In genomic region chr12:45216297-45216982, GRCh38 we compare ENCODE assay signal across 8 cellular contexts. TPM values are rescaled to one million over a fixed set of nuclear protein-coding genes. Genes with fewer than 3 reads are reported as not detected.
DNase-seq lines count a peak whose midpoint lies in the region; ATAC-seq, FAIRE-seq and TF ChIP-seq lines count a peak whose summit lies in the region.

No MANE protein-coding gene starts in this region.

- peak overlapping the region; percentile 91 for H3K9ac ChIP-seq in iPS-20b (ENCODE audit: low read depth, low read length)

- ATAC-seq in CD8-positive, alpha-beta T cell: peak; percentile 34
- ATAC-seq in GM19395 (IDR thresholded peaks at IDR 0.05; ENCODE audit: unreplicated experiment): peak; percentile 43
- ATAC-seq in HG03521 (IDR thresholded peaks at IDR 0.05; ENCODE audit: unreplicated experiment): peak; percentile 31

- no peak for FAIRE-seq in small intestine (lab: Jason Lieb, UNC)

- H3K4me3 Mint-ChIP-seq in CD8-positive, alpha-beta T cell: peak overlapping the region; percentile 94
- peak overlapping the region; percentile 96 for H3K4me3 Mint-ChIP-seq in T-helper 1 cell treated with Interleukin-12 subunit alpha and Interleukin-12 subunit beta and Interleukin-4 antibody, amounts not matched to agents 30 μg/mL and 1 μg/mL, for 36 hours

- peaks cover 50% of the 10 kb centered on the region for H3K4me1 Mint-ChIP-seq in CD8-positive, alpha-beta T cell (ENCODE audit: low read depth)
- H3K4me1 Mint-ChIP-seq in T-helper 1 cell treated with Interleukin-12 subunit alpha and Interleukin-12 subunit beta and Interleukin-4 antibody, amounts not matched to agents 30 μg/mL and 1 μg/mL, for 36 hours (ENCODE audit: low read depth): peaks cover 29% of the 10 kb centered on the region

- peak; percentile 6 to 71 (median 34) for DNase-seq in CD8-positive, alpha-beta T cell
- DNase-seq in astrocyte of the hippocampus (ENCODE audit: low read depth, low spot score): peak; percentile 78
- DNase-seq in small intestine: peak; percentile 49
- no peak for DNase-seq in G401 (ENCODE audit: low spot score)

- H3K27ac Mint-ChIP-seq in CD8-positive, alpha-beta T cell: peak overlapping the region; percentile 92
- H3K27ac Mint-ChIP-seq in T-helper 1 cell treated with Interleukin-12 subunit alpha and Interleukin-12 subunit beta and Interleukin-4 antibody, amounts not matched to agents 30 μg/mL and 1 μg/mL, for 36 hours: peak overlapping the region; percentile 83

- peaks cover 8% of the 10 kb centered on the region for H3K36me3 Mint-ChIP-seq in CD8-positive, alpha-beta T cell
- H3K36me3 Mint-ChIP-seq in T-helper 1 cell treated with Interleukin-12 subunit alpha and Interleukin-12 subunit beta and Interleukin-4 antibody, amounts not matched to agents 30 μg/mL and 1 μg/mL, for 36 hours (ENCODE audit: low read depth): peaks cover 1% of the 10 kb centered on the region

- no peaks in the 10 kb centered on the region for H3K36me3 ChIP-seq in CD8-positive, alpha-beta T cell (ENCODE audit: insufficient read depth, low read length)
- H3K36me3 ChIP-seq in iPS-20b (ENCODE audit: insufficient read depth, low read depth, low read length) (no peaks in the 10 kb centered on the region), small intestine (ENCODE audit: control insufficient read depth in 2 of 2, insufficient read depth in 2 of 2, low read length in 2 of 2) (no peaks in the 10 kb centered on the region)

- H3K27me3 Mint-ChIP-seq in CD8-positive, alpha-beta T cell (ENCODE audit: low read depth): no peaks in the 10 kb centered on the region
- no peaks in the 10 kb centered on the region for H3K27me3 Mint-ChIP-seq in T-helper 1 cell treated with Interleukin-12 subunit alpha and Interleukin-12 subunit beta and Interleukin-4 antibody, amounts not matched to agents 30 μg/mL and 1 μg/mL, for 36 hours (ENCODE audit: low read depth)

- H3K4me1 ChIP-seq in CD8-positive, alpha-beta T cell (ENCODE audit: insufficient read depth, low read length): peaks cover 24% of the 10 kb centered on the region
- H3K4me1 ChIP-seq in iPS-20b (ENCODE audit: insufficient read depth, low read length) (peaks cover 28% of the 10 kb centered on the region), small intestine (ENCODE audit: control insufficient read depth in 2 of 2, insufficient read depth in 1 of 2, low read depth in 1 of 2, low read length in 1 of 2) (peaks cover 6 to 9% of the 10 kb centered on the region in 2 donors)

- H3K4me3 ChIP-seq in CD8-positive, alpha-beta T cell (ENCODE audit: low read depth, low read length): peak overlapping the region; percentile 89
- H3K4me3 ChIP-seq in iPS-20b (ENCODE audit: low read length): peak overlapping the region; percentile 84
- H3K4me3 ChIP-seq in small intestine (ENCODE audit: low read depth in 1 of 2, low read length in 2 of 2): peak overlapping the region; percentile 62 to 98

- POLR2A ChIA-PET in CD8-positive, alpha-beta T cell (lab: Charles Lee): interaction anchor here (0.6 to 2.0 kb wide), 2 partner anchors 10 to 13 kb away, joined by 6 read pairs; no protein-coding TSS in a partner anchor

- no peaks in the 10 kb centered on the region for H3K9me3 ChIP-seq in CD8-positive, alpha-beta T cell (ENCODE audit: low read length)
- H3K9me3 ChIP-seq in iPS-20b (ENCODE audit: insufficient read depth, low read depth, low read length) (no peaks in the 10 kb centered on the region), small intestine (ENCODE audit: control insufficient read depth, low read depth) (no peaks in the 10 kb centered on the region)

- H3K27ac ChIP-seq in CD8-positive, alpha-beta T cell (ENCODE audit: low read depth, low read length): peak overlapping the region; percentile 51
- peak overlapping the region; percentile 45 for H3K27ac ChIP-seq in iPS-20b (ENCODE audit: low read length)
- H3K27ac ChIP-seq in small intestine (ENCODE audit: low read depth in 1 of 2, low read length in 1 of 2): peak overlapping the region; percentile 95 to 99

- WGBS in small intestine, 3 donors: 0 to 1% (median 0%) methylated on average over 56 to 62 of the region's 62 CpGs

- no peaks in the 10 kb centered on the region for H3K9me3 Mint-ChIP-seq in CD8-positive, alpha-beta T cell
- H3K9me3 Mint-ChIP-seq in T-helper 1 cell treated with Interleukin-12 subunit alpha and Interleukin-12 subunit beta and Interleukin-4 antibody, amounts not matched to agents 30 μg/mL and 1 μg/mL, for 36 hours: no peaks in the 10 kb centered on the region

- no peaks in the 10 kb centered on the region for H3K27me3 ChIP-seq in CD8-positive, alpha-beta T cell (ENCODE audit: insufficient read depth, low read length)
- no peaks in the 10 kb centered on the region for H3K27me3 ChIP-seq in iPS-20b (ENCODE audit: insufficient read depth, low read length)
- no peaks in the 10 kb centered on the region for H3K27me3 ChIP-seq in small intestine (ENCODE audit: control insufficient read depth in 2 of 2, insufficient read depth in 2 of 2, low read length in 2 of 2)

- no peak for TF ChIP-seq CTCF in CD8-positive, alpha-beta T cell (IDR thresholded peaks at IDR 0.05)

- intact Hi-C loops in CD8-positive, alpha-beta T cell (cut with DNase I, micrococcal nuclease): loop anchor here (5.0 to 10.0 kb wide), 3 partner anchors 34 to 776 kb away; partner anchors contain the start of genes SCAF11 (in 2 of the 2) and ARID2 (in 1 of the 2)

- in situ Hi-C loops in G401 (cut with HindIII; ENCODE audit: low sequenced_read_pairs): no loop called here

- CTCF ChIA-PET in CD8-positive, alpha-beta T cell (lab: Charles Lee): interaction anchor here (1.0 to 2.0 kb wide), 5 partner anchors 11 to 51 kb away, joined by 3 to 11 read pairs (median 4); no protein-coding TSS in a partner anchor

RNA-seq across cellular contexts. Expression of gene ANO6, which starts 0.5 kb away (rescaled TPM):
- 1 to 10 TPM; 7.4 to 7.5 TPM for total RNA-seq in CD8-positive, alpha-beta T cell
- 10 to 100 TPM; 19.9 to 30.9 (median 28.6) TPM for polyA plus RNA-seq in small intestine
- 13.2 and 25.8 TPM in 2 replicates for total RNA-seq in G401 (2014; rRNA removed; shearing (Covaris generic))

Comparison
In these comparisons a context has a peak if more than half of its experiments do, and no peak if none do; other contexts are left out.
1. H3K27ac ChIP-seq: peak in every context shown above with its lines; median percentile 97 in small intestine; 51 in CD8-positive, alpha-beta T cell; 45 in iPS-20b.